Comparison of ENCODE assay signal across 2 cellular contexts in genomic region chr19:6963259-6963852, GRCh38.
TF ChIP-seq lines count a peak whose summit lies in the region.

No MANE protein-coding gene starts in this region.

TF ChIP-seq in HepG2, 621 proteins besides CTCF, POLR2A, EP300 and RAD21 (continued from another document):
- TF ChIP-seq CSRNP2 (CRISPR knock-in tag; conservative IDR thresholded peaks at IDR 0.05; ENCODE audit: low read depth) = no peak
- TF ChIP-seq IKZF1 (IDR thresholded peaks at IDR 0.05) = no peak
- peak; percentile 99 for TF ChIP-seq MAFF (IDR thresholded peaks at IDR 0.05; ENCODE audit: low read depth, low read length)

TF ChIP-seq in K562, 482 proteins besides CTCF, POLR2A, EP300 and RAD21 (continued from another document):
- TF ChIP-seq MGA (IDR thresholded peaks at IDR 0.05) = no peak
